In the genomic region with DNA sequence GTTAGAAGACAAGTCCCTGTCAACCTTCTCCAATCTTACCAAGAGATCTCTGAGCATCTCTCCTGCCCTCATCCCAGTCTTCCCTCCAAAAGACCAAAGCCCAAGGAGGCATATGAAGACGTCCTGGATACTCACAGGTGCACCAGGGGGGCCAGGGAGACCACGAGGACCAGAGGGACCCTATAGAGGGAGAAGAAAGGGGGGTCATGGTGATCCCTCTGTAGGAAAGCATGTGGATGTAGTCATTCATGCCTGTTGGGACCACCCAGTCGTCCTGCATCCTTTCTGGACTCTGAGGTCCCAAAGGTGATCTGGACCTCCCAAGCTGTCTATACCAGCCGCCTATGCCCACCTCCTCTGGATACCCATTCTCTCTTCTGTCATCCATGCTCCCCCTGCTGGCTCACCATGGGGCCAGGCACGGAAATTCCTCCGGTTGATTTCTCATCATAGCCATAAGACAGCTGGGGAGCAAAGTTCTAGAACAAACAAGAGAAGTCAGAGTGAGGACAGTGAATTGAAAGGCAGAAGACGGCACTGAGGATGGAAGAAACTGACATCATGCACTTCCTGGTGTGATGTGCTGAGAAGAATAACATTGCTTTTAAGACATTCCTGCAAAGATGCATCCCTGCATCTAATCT, we compare ENCODE assay signal across 7 cellular contexts.
A peak's percentile ranks its signal among the peaks of the same experiment; 100 is the strongest.
DNase-seq lines count a peak whose midpoint lies in the region; ATAC-seq and TF ChIP-seq lines count a peak whose summit lies in the region.

No MANE protein-coding gene starts in this region.

- DNase-seq in NCI-H1694 (lab: John Stamatoyannopoulos, UW) (peak; percentile 70), coronary artery (ENCODE audit: low spot score) (no peak), midbrain (lab: John Stamatoyannopoulos, UW) (peak; percentile 11)
- peak; percentile 52 to 54 for DNase-seq in activated CD4-positive, alpha-beta T cell treated with anti-CD3 and anti-CD28 coated beads for 24 hours (ENCODE audit: low read depth in 2 of 2)
- DNase-seq in stimulated activated naive CD4-positive, alpha-beta T cell (lab: John Stamatoyannopoulos, UW), result peak in 5 of 6 experiments; percentile 27 to 49 (median 32)

- no peak for ATAC-seq in GM18909 (IDR thresholded peaks at IDR 0.05; ENCODE audit: poor library complexity, unreplicated experiment)

- peak overlapping the region; percentile 90 for H3K4me3 ChIP-seq in coronary artery

- TF ChIP-seq CTCF in GM12873 (IDR thresholded peaks at IDR 0.05; ENCODE audit: insufficient read depth, low read depth, low read length, missing control alignments) (peak; percentile 79), coronary artery (IDR thresholded peaks at IDR 0.05) (peak; percentile 53)

- H3K27ac ChIP-seq in coronary artery, result peak overlapping the region; percentile 92 to 97
